30 cellular contexts compared by ENCODE assay signal in the genomic region with DNA sequence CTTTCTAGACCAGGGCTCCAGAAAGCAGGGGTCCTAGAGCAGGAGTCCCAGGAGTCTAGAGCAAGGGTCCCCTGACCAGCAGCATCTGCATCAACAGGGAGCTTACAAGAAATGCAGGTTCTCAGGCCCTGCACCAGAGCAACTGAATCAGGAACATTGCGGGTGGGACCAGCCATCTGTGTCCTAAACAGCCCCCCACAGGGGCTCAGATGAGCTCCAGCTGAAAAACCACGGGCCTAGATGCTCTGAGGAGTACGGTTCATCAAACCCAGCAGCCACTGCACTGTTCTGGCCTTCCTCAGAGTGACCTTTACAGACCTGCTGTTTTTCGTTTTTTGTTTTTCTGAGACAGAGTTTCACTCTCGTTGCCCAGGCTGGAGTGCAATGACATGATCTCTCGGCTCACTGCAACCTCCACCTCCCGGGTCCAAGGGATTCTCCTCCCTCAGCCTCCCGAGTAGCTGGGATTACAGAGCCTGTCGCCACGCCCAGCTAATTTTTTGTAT.
"Had no signal": no experiment of that assay in that cellular context is flagged by ENCODE, and none has a peak within 500 bp of the region (broad histone marks: within the 10 kb centered on the region; RNA-seq: fewer than 3 reads in every experiment).

No MANE protein-coding gene starts in this region.

- ATAC-seq: activated CD8-positive, alpha-beta memory T cell treated with anti-CD3 and anti-CD28 coated beads, Interleukin-2, amount 10 ng/mL, durations not matched to agents 7 days and 5 days; PC-3 had no signal

- H3K27ac ChIP-seq: ascending aorta, SJCRH30, SK-N-MC, WERI-Rb-1 had no signal

- H3K9me3 Mint-ChIP-seq: activated CD4-positive, alpha-beta memory T cell treated with anti-CD3 and anti-CD28 coated beads, Interleukin-2, amount 10 ng/mL, durations not matched to agents 7 days and 5 days; activated naive CD8-positive, alpha-beta T cell treated with anti-CD3 and anti-CD28 coated beads, Interleukin-2, amount 10 ng/mL, durations not matched to agents 7 days and 5 days; central memory CD8-positive, alpha-beta T cell had no signal

- H3K36me3 Mint-ChIP-seq: activated CD8-positive, alpha-beta memory T cell treated with anti-CD3 and anti-CD28 coated beads, Interleukin-2, amount 10 ng/mL, durations not matched to agents 7 days and 5 days; activated naive CD8-positive, alpha-beta T cell treated with anti-CD3 and anti-CD28 coated beads, Interleukin-2, amount 10 ng/mL, durations not matched to agents 7 days and 5 days had no signal

- H3K4me3 ChIP-seq: ascending aorta, cardiac muscle cell, SJCRH30, SK-N-MC had no signal

- H3K9me3 ChIP-seq: ascending aorta, SJCRH30 had no signal

- DNase-seq: activated CD4-positive, alpha-beta memory T cell treated with anti-CD3 and anti-CD28 coated beads, Interleukin-2, amount 10 ng/mL, durations not matched to agents 7 days and 5 days; activated CD4-positive, alpha-beta T cell treated with anti-CD3 and anti-CD28 coated beads for 1 hour; activated CD4-positive, alpha-beta T cell treated with anti-CD3 and anti-CD28 coated beads for 48 hours; activated CD4-positive, CD25-positive, alpha-beta regulatory T cell; activated CD8-positive, alpha-beta memory T cell treated with anti-CD3 and anti-CD28 coated beads for 24 hours; activated CD8-positive, alpha-beta memory T cell treated with anti-CD3 and anti-CD28 coated beads, Interleukin-2, amount 10 ng/mL, durations not matched to agents 7 days and 5 days; activated CD8-positive, alpha-beta memory T cell treated with anti-CD3 and anti-CD28 coated beads, Interleukin-2, amount 50 U/mL, for 48 hours; activated effector memory CD4-positive, alpha-beta T cell treated with Interleukin-2 at 50 U/mL for 16 hours; activated naive CD4-positive, alpha-beta T cell treated with anti-CD3 and anti-CD28 coated beads, Interleukin-2, amount 50 U/mL, for 16 hours; activated naive CD8-positive, alpha-beta T cell treated with anti-CD3 and anti-CD28 coated beads, Interleukin-2, amount 10 ng/mL, durations not matched to agents 7 days and 5 days; activated T-cell treated with anti-CD3 and anti-CD28 coated beads, Interleukin-2, amount 50 U/mL, for 48 hours; amygdala; NCI-H1092 treated with DMSO at 0.1 percent for 48 hours; NCI-H187 treated with DMSO at 0.1 percent for 48 hours; NCI-H2081; NCI-H2171 treated with DMSO at 0.1 percent for 48 hours; NCI-H2227 treated with DMSO at 0.1 percent for 48 hours; NCI-H446; NCI-H524 treated with DMSO at 0.1 percent for 48 hours; NK-92 treated with Interleukin-12 subunit alpha and Interleukin-12 subunit beta, amount 100 ng/mL, for 24 hours; PC-3; SHP77; SJCRH30; T1000; WERI-Rb-1 had no signal

- H3K36me3 ChIP-seq: ascending aorta, cardiac muscle cell, SJCRH30, WERI-Rb-1 had no signal

- H3K4me1 ChIP-seq: ascending aorta, SJCRH30 had no signal

- FAIRE-seq: RCC 7860 had no signal

- H3K4me3 Mint-ChIP-seq: activated CD4-positive, alpha-beta memory T cell treated with anti-CD3 and anti-CD28 coated beads, Interleukin-2, amount 10 ng/mL, durations not matched to agents 7 days and 5 days; activated CD8-positive, alpha-beta memory T cell treated with anti-CD3 and anti-CD28 coated beads, Interleukin-2, amount 10 ng/mL, durations not matched to agents 7 days and 5 days; activated naive CD8-positive, alpha-beta T cell treated with anti-CD3 and anti-CD28 coated beads, Interleukin-2, amount 10 ng/mL, durations not matched to agents 7 days and 5 days; central memory CD8-positive, alpha-beta T cell had no signal

- H3K27ac Mint-ChIP-seq: activated CD4-positive, alpha-beta memory T cell treated with anti-CD3 and anti-CD28 coated beads, Interleukin-2, amount 10 ng/mL, durations not matched to agents 7 days and 5 days; activated CD8-positive, alpha-beta memory T cell treated with anti-CD3 and anti-CD28 coated beads, Interleukin-2, amount 10 ng/mL, durations not matched to agents 7 days and 5 days; activated naive CD8-positive, alpha-beta T cell treated with anti-CD3 and anti-CD28 coated beads, Interleukin-2, amount 10 ng/mL, durations not matched to agents 7 days and 5 days had no signal

- H3K4me1 Mint-ChIP-seq: activated naive CD8-positive, alpha-beta T cell treated with anti-CD3 and anti-CD28 coated beads, Interleukin-2, amount 10 ng/mL, durations not matched to agents 7 days and 5 days; central memory CD8-positive, alpha-beta T cell had no signal

- H3K27me3 ChIP-seq: ascending aorta, cardiac muscle cell, SJCRH30 had no signal

- H3K27me3 Mint-ChIP-seq: activated CD4-positive, alpha-beta memory T cell treated with anti-CD3 and anti-CD28 coated beads, Interleukin-2, amount 10 ng/mL, durations not matched to agents 7 days and 5 days; activated CD8-positive, alpha-beta memory T cell treated with anti-CD3 and anti-CD28 coated beads, Interleukin-2, amount 10 ng/mL, durations not matched to agents 7 days and 5 days; central memory CD8-positive, alpha-beta T cell had no signal
